In the genomic region with DNA sequence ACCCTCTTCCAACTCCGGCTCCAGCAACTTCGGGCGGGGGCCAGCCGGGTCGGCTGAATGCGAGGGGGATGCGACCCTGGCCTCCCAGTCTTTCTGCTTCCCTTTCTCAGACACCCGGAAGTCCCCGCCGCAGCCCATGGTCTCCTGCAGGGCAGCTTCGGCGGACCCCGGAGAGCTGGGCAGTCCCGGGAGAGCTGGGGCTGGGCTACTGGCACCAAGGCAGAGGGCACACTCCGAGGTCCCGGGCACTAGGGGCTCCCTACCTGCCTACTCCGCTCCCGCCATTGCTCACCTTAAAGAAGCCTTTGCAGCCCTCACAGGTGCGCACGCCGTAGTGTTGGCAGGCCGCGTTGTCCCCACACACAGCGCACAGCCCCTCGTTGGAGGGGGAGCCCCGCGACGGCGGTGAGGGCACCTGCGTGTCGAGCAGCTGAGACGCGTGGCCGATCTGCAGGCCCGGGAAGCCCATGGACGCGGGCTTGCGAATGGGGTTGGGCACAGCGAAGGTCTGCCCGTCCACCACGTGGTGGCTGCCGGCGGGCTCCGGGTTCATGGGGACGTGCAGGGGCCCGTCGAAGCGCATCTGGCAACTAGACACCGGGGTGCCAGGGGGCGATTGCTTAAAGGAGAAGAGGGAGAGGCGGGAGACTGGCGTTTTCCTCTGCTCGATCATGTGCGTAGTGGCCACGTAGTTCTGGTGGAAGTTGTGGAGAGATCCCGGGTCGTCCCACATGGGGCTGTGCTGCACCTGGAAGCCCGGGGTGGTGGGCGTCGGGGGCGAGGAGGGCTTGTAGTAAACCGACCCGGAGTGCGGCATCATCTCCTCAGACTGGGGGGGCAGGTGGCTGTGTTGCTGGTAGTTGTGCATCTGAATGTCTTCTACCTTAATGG, we compare ENCODE assay signal across 11 cellular contexts. TPM values are rescaled to one million over a fixed set of nuclear protein-coding genes. Genes with fewer than 3 reads are reported as not detected.
A peak's percentile ranks its signal among the peaks of the same experiment; 100 is the strongest.
DNase-seq lines count a peak whose midpoint lies in the region; ATAC-seq and TF ChIP-seq lines count a peak whose summit lies in the region.
"Had no signal": no experiment of that assay in that cellular context is flagged by ENCODE, and none has a peak within 500 bp of the region (broad histone marks: within the 10 kb centered on the region; RNA-seq: fewer than 3 reads in every experiment).

No MANE protein-coding gene starts in this region.

- H3K4me1 ChIP-seq in tibial nerve = peaks cover 0 to 24% (median 2%) of the 10 kb centered on the region in 4 donors

- peaks cover 3 to 14% (median 5%) of the 10 kb centered on the region in 5 experiments for H3K9me3 Mint-ChIP-seq in brain
- H3K9me3 Mint-ChIP-seq in memory B cell = no peaks in the 10 kb centered on the region

- H3K27me3 Mint-ChIP-seq in brain (peaks cover 99% of the 10 kb centered on the region), memory B cell (peaks cover 17% of the 10 kb centered on the region)

- no peak for ATAC-seq in memory B cell (ENCODE audit: low read depth)

- H3K4me3 Mint-ChIP-seq in brain (peak overlapping the region; percentile 47 to 98 (median 95)), memory B cell (peak overlapping the region; percentile 14)

- no peak for TF ChIP-seq POLR2A in tibial nerve (IDR thresholded peaks at IDR 0.05)

- peak overlapping the region in 2 of 5 experiments; percentile 71 to 95 for H3K27ac Mint-ChIP-seq in brain
- peak overlapping the region; percentile 88 for H3K27ac Mint-ChIP-seq in memory B cell

- H3K36me3 ChIP-seq in tibial nerve = peaks cover 0 to 41% (median 0%) of the 10 kb centered on the region in 3 donors
- H3K36me3 ChIP-seq: BLaER1 had no signal

- H3K27ac ChIP-seq in tibial nerve = peak overlapping the region; percentile 99 to 100 (median 100)
- H3K27ac ChIP-seq: BLaER1, KMS-11 had no signal

- 38 to 45% methylated on average over 50 to 60 of the region's 64 CpGs for WGBS in tibial nerve, 2 donors

- no peaks in the 10 kb centered on the region for H3K9me3 ChIP-seq in tibial nerve

- peak in 1 of 2 donors; percentile 50 for TF ChIP-seq EP300 in tibial nerve (IDR thresholded peaks at IDR 0.05)

- peak overlapping the region; percentile 4 to 94 (median 53) for H3K4me3 ChIP-seq in tibial nerve
- H3K4me3 ChIP-seq: BLaER1 had no signal

- H3K27me3 ChIP-seq in tibial nerve = no peaks in the 10 kb centered on the region

- DNase-seq in stimulated activated naive CD4-positive, alpha-beta T cell (lab: John Stamatoyannopoulos, UW) = peak in 5 of 6 experiments; percentile 14 to 46 (median 26)
- DNase-seq in stimulated activated naive CD4-positive, alpha-beta T cell treated with Interleukin-2 at 50 U/mL for 16 hours (lab: John Stamatoyannopoulos, UW) = no peak
- DNase-seq in memory B cell (ENCODE audit: low spot score in 2 of 2) (peak; percentile 41 to 60), tibial nerve (ENCODE audit: low spot score in 2 of 2) (no peak), NCI-H128 (lab: John Stamatoyannopoulos, UW; ENCODE audit: unreplicated experiment) (no peak), cerebellar cortex (ENCODE audit: low spot score) (no peak), GF-D8 (lab: John Stamatoyannopoulos, UW) (no peak)
- DNase-seq: small intestine had no signal

- H3K4me1 Mint-ChIP-seq in brain (peaks cover 49% of the 10 kb centered on the region), memory B cell (peaks cover 14% of the 10 kb centered on the region)

- TF ChIP-seq CTCF in brain (conservative IDR thresholded peaks at IDR 0.05) = no peak
- TF ChIP-seq CTCF in tibial nerve (IDR thresholded peaks at IDR 0.05) = no peak

- H3K36me3 Mint-ChIP-seq in brain (peaks cover 25% of the 10 kb centered on the region), memory B cell (peaks cover 12% of the 10 kb centered on the region)

RNA-seq across cellular contexts. Expression of gene NR4A2, which starts 3.2 kb away (rescaled TPM):
- polyA plus RNA-seq in brain (ENCODE audit: insufficient read depth, low read depth, low replicate concordance) = 4.3 TPM
- total RNA-seq in tibial nerve = 10 to 100 TPM; 14.7 to 31.5 (median 22.4) TPM

Comparison
In these comparisons a context has a peak if more than half of its experiments do, and no peak if none do; other contexts are left out.
1. DNase-seq: peak in stimulated activated naive CD4-positive, alpha-beta T cell (5 of 6) and memory B cell (2 of 2); none in stimulated activated naive CD4-positive, alpha-beta T cell treated with Interleukin-2 at 50 U/mL for 16 hours (single experiment), tibial nerve (0 of 2), NCI-H128 (single experiment), cerebellar cortex (single experiment) and GF-D8 (single experiment).